In genomic region chr15:77525411-77525811, GRCh38 we compare ENCODE assay signal across 21 cellular contexts.
A peak's percentile ranks its signal among the peaks of the same experiment; 100 is the strongest.
DNase-seq lines count a peak whose midpoint lies in the region; TF ChIP-seq lines count a peak whose summit lies in the region.
"Had no signal": no experiment of that assay in that cellular context is flagged by ENCODE, and none has a peak within 500 bp of the region (broad histone marks: within the 10 kb centered on the region; RNA-seq: fewer than 3 reads in every experiment).

No MANE protein-coding gene starts in this region.

- 82 to 91% methylated on average over 5 of the region's 5 CpGs for WGBS in sigmoid colon, 2 donors

- H3K4me3 ChIP-seq in H7 (ENCODE audit: insufficient read depth, low read depth, low read length) (no peak overlapping the region), sigmoid colon (no peak overlapping the region)
- H3K4me3 ChIP-seq: ascending aorta, dorsolateral prefrontal cortex, MG63, SK-N-MC had no signal

- peaks cover 2% of the 10 kb centered on the region for H3K27me3 ChIP-seq in H7 (ENCODE audit: control insufficient read depth, insufficient read depth, low read length)
- H3K27me3 ChIP-seq in sigmoid colon, result no peaks in the 10 kb centered on the region
- H3K27me3 ChIP-seq: ascending aorta, dorsolateral prefrontal cortex, MG63 had no signal

- DNase-seq in H7, result peak; percentile 51
- DNase-seq in NCI-H82 treated with DMSO at 0.1 percent for 48 hours (lab: John Stamatoyannopoulos, UW; ENCODE audit: unreplicated experiment), result peak; percentile 96
- peak; percentile 45 for DNase-seq in iPS-NIHi7 (ENCODE audit: extremely low spot score)
- peak; percentile 18 for DNase-seq in sigmoid colon
- DNase-seq in cerebellar nuclear complex (lab: John Stamatoyannopoulos, UW), result no peak
- no peak for DNase-seq in NCI-H1417 (lab: John Stamatoyannopoulos, UW)
- no peak for DNase-seq in GM19240 (ENCODE audit: insufficient read length, low spot score)
- DNase-seq: activated CD4-positive, alpha-beta T cell treated with anti-CD3 and anti-CD28 coated beads for 4 hours; activated naive CD4-positive, alpha-beta T cell treated with anti-CD3 and anti-CD28 coated beads, Interleukin-2, amount 50 U/mL, for 16 hours; CD4-positive, alpha-beta T cell; central memory CD4-positive, alpha-beta T cell; GDM1; KBM-7; left cardiac atrium; MG63; NCI-H1436; NCI-H510A; stimulated activated naive CD8-positive, alpha-beta T cell treated with anti-CD3 and anti-CD28 coated beads, Interleukin-15, Interleukin-2, amounts not matched to agents 100 U/mL and 50 U/mL, for 24 hours had no signal

- no peak for TF ChIP-seq CTCF in sigmoid colon (IDR thresholded peaks at IDR 0.05)

- no peak for TF ChIP-seq EP300 in sigmoid colon (IDR thresholded peaks at IDR 0.05)

- H3K4me1 ChIP-seq in sigmoid colon, result peaks cover 0 to 12% (median 6%) of the 10 kb centered on the region in 4 donors
- H3K4me1 ChIP-seq: ascending aorta had no signal

- no peak for TF ChIP-seq POLR2A in sigmoid colon (IDR thresholded peaks at IDR 0.05)

- H3K9me3 ChIP-seq in sigmoid colon, result no peaks in the 10 kb centered on the region
- H3K9me3 ChIP-seq: ascending aorta, MG63 had no signal

- intact Hi-C loops in sigmoid colon (cut with DNase I), result no loop called here

- no peaks in the 10 kb centered on the region for H3K36me3 ChIP-seq in H7 (replicated peaks; ENCODE audit: control insufficient read depth, insufficient read depth, low read length)
- H3K36me3 ChIP-seq in sigmoid colon, result no peaks in the 10 kb centered on the region
- H3K36me3 ChIP-seq: ascending aorta, MG63 had no signal

- no peak overlapping the region for H3K27ac ChIP-seq in sigmoid colon
- H3K27ac ChIP-seq: ascending aorta had no signal

Comparison
In these comparisons a context has a peak if more than half of its experiments do, and no peak if none do; other contexts are left out.
1. DNase-seq: peak in H7 (single experiment), NCI-H82 treated with DMSO at 0.1 percent for 48 hours (single experiment), iPS-NIHi7 (single experiment) and sigmoid colon (single experiment); none in cerebellar nuclear complex (0 of 2), NCI-H1417 (0 of 3) and GM19240 (single experiment).